10 cellular contexts compared by ENCODE assay signal in the genomic region with DNA sequence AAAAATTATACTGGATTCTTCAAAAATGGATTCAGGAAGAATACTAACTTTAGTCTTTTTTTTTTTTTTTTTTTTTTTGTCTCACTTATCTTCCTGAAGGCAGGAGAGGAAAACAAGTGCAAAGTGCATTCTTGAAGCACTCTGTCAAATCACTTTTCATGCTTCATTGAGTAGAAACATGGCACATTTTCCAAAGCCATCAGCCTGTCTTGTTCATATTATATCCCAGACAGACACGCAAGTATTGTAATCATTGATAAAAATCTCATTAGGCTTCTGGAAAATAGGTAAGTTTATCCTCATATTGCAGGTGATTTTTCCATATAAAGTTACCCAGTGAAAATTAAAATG. TPM values are rescaled to one million over a fixed set of nuclear protein-coding genes. Genes with fewer than 3 reads are reported as not detected.
DNase-seq lines count a peak whose midpoint lies in the region; ATAC-seq and TF ChIP-seq lines count a peak whose summit lies in the region.
"Had no signal": no experiment of that assay in that cellular context is flagged by ENCODE, and none has a peak within 500 bp of the region (broad histone marks: within the 10 kb centered on the region; RNA-seq: fewer than 3 reads in every experiment).

No MANE protein-coding gene starts in this region.

- peak overlapping the region; percentile 96 for H3K4me3 Mint-ChIP-seq in HFFc6

- peak overlapping the region; percentile 96 for H3K4me2 ChIP-seq in mammary epithelial cell (ENCODE audit: insufficient read depth, low read depth, low read length)

- peaks cover 29% of the 10 kb centered on the region for H3K4me1 Mint-ChIP-seq in HFFc6 (ENCODE audit: low read depth)

- H2AFZ ChIP-seq in mammary epithelial cell (ENCODE audit: low read depth, low read length) = no peak overlapping the region

- no peak for ATAC-seq in sciatic nerve

- peak overlapping the region; percentile 95 for H3K9ac ChIP-seq in mammary epithelial cell (ENCODE audit: insufficient read depth, low read length)
- peak overlapping the region in 1 of 2 donors; percentile 77 for H3K9ac ChIP-seq in mucosa of rectum (ENCODE audit: low read depth in 1 of 2, low read length in 2 of 2)

- dilution Hi-C loops in mammary epithelial cell (cut with HindIII; ENCODE audit: low sequenced_read_pairs) = no loop called here

- H3K9me3 ChIP-seq in mammary epithelial cell (replicated peaks; ENCODE audit: insufficient read depth, low read length) (no peaks in the 10 kb centered on the region), mucosa of rectum (ENCODE audit: control insufficient read depth in 2 of 2, low read length in 2 of 2) (no peaks in the 10 kb centered on the region)

- peaks cover 12% of the 10 kb centered on the region for H3K4me1 ChIP-seq in mammary epithelial cell (ENCODE audit: insufficient read depth, low read length)
- H3K4me1 ChIP-seq in mucosa of rectum (ENCODE audit: control insufficient read depth in 2 of 2, insufficient read depth in 2 of 2, low read length in 2 of 2) = peaks cover 5 to 8% of the 10 kb centered on the region in 2 donors

- H3K27me3 ChIP-seq in mammary epithelial cell (ENCODE audit: insufficient read depth, low read length) (no peaks in the 10 kb centered on the region), mucosa of rectum (ENCODE audit: control insufficient read depth in 2 of 2, insufficient read depth in 2 of 2, low read length in 2 of 2) (no peaks in the 10 kb centered on the region)

- H4K20me1 ChIP-seq in mammary epithelial cell (ENCODE audit: insufficient read depth, low read length) = no peaks in the 10 kb centered on the region

- H3K36me3 ChIP-seq in mammary epithelial cell (ENCODE audit: insufficient read depth, low read length) (no peaks in the 10 kb centered on the region), mucosa of rectum (ENCODE audit: control insufficient read depth in 2 of 2, insufficient read depth in 2 of 2, low read length in 2 of 2) (no peaks in the 10 kb centered on the region)

- intact Hi-C loops in mammary epithelial cell (cut with micrococcal nuclease) = loop anchor here (2.0 to 5.0 kb wide), 3 partner anchors 25 to 181 kb away; no protein-coding TSS in a partner anchor
- intact Hi-C loops in sciatic nerve (cut with DNase I) = no loop called here

- H3K36me3 Mint-ChIP-seq in HFFc6 (ENCODE audit: low read depth) = no peaks in the 10 kb centered on the region

- H3K27ac ChIP-seq in mammary epithelial cell (ENCODE audit: insufficient read depth, low read depth, low read length) (peak overlapping the region; percentile 92), mucosa of rectum (ENCODE audit: low read depth in 2 of 2, low read length in 2 of 2) (peak overlapping the region; percentile 93 to 94)

- TF ChIP-seq CTCF in AG10803 (conservative IDR thresholded peaks at IDR 0.05; ENCODE audit: low read length) (no peak), HFFc6 (IDR thresholded peaks at IDR 0.05) (no peak), mammary epithelial cell (conservative IDR thresholded peaks at IDR 0.05 in 1 of 2, IDR thresholded peaks at IDR 0.05 in 1 of 2; ENCODE audit: extremely low read depth in 1 of 2, insufficient read depth in 1 of 2, low read depth in 1 of 2, low read length in 2 of 2) (no peak)

- H3K27me3 Mint-ChIP-seq in HFFc6 (ENCODE audit: insufficient read depth) = no peaks in the 10 kb centered on the region; the same call in 1 of the 2 replicates

- H3K27ac Mint-ChIP-seq in HFFc6 = peak overlapping the region; percentile 98

- 100% methylated on average over 1 of the region's 1 CpG for WGBS in mammary epithelial cell (ENCODE audit: low coverage, missing lambda C conversion rate)

- peak overlapping the region; percentile 83 for H3K4me3 ChIP-seq in AG10803 (ENCODE audit: low read length)
- H3K4me3 ChIP-seq in mammary epithelial cell (replicated peaks in 1 of 3; ENCODE audit: insufficient read depth in 1 of 3, low read depth in 2 of 3, low read length in 3 of 3) = peak overlapping the region in 2 of 3 experiments; percentile 70 to 76
- peak overlapping the region; percentile 95 to 98 for H3K4me3 ChIP-seq in mucosa of rectum (ENCODE audit: low read length in 2 of 2)

- H3K79me2 ChIP-seq in mammary epithelial cell (ENCODE audit: insufficient read depth, low read length) = peaks cover 5% of the 10 kb centered on the region

- no TSS peak for BruUV-seq in mammary epithelial cell (replicated peaks; lab: Mats Ljungman, UMichigan)

- H3K9me3 Mint-ChIP-seq in HFFc6 = no peaks in the 10 kb centered on the region

- no peak for DNase-seq in AG10803 (ENCODE audit: low read depth)
- DNase-seq in HFFc6 = no peak
- DNase-seq in mammary epithelial cell = no peak
- no peak for DNase-seq in activated CD4-positive, CD25-positive, alpha-beta regulatory T cell treated with anti-CD3 and anti-CD28 coated beads, Interleukin-2, amount 50 U/mL, for 72 hours
- DNase-seq in midbrain (lab: John Stamatoyannopoulos, UW) = no peak
- no peak for DNase-seq in NCI-H345 treated with DMSO at 0.1 percent for 48 hours (lab: John Stamatoyannopoulos, UW; ENCODE audit: unreplicated experiment)
- DNase-seq in sciatic nerve (ENCODE audit: low spot score) = no peak
- DNase-seq: foreskin melanocyte, NCI-H1436 had no signal

- CTCF ChIA-PET in mammary epithelial cell (lab: Charles Lee; ENCODE audit: low non-redundant PET) = no interaction called here

- in situ Hi-C loops in mammary epithelial cell (cut with MboI; ENCODE audit: low sequenced_read_pairs in 2 of 2) = no loop called here

RNA-seq across cellular contexts. Expression of a gene that starts 1.3 kb away (rescaled TPM):
- 1 to 10 TPM; 2.0 to 3.1 (median 2.4) TPM for total RNA-seq in HFFc6 (2021; fragmentation: NEBNext Ultra II Directional; extraction: Animal tissue kit (Norgen Biotek cat#: 25700))
- total RNA-seq in mammary epithelial cell (10 to 100 TPM in 1 of 2 donors, 1 to 10 TPM in 1; 4.3 to 13.0 TPM), sciatic nerve (4.2 TPM)
- polyA plus RNA-seq in mammary epithelial cell = 2.6 TPM
- 1.0 TPM for polyA minus RNA-seq in mammary epithelial cell
